Comparison of ENCODE assay signal across 8 cellular contexts in genomic region chr1:19288324-19289241, GRCh38. TPM values are rescaled to one million over a fixed set of nuclear protein-coding genes. Genes with fewer than 3 reads are reported as not detected.
DNase-seq lines count a peak whose midpoint lies in the region; TF ChIP-seq lines count a peak whose summit lies in the region.
"Not testable (repeated sequence)": the region's sequence is repeated elsewhere in the genome, so short reads cannot be mapped to it uniquely, and the experiment has no call there.

AKR7A3 (minus strand) TSS chr1:19288770; CDS start chr1:19288709, 61 bp downstream.

- peak; percentile 63 for DNase-seq in AG08395 (ENCODE audit: low spot score)
- peak; percentile 58 for DNase-seq in HL-60 (ENCODE audit: low read depth in 1 of 2, low spot score in 1 of 2)
- DNase-seq in T-helper 9 cell = peak; percentile 40
- DNase-seq in activated gamma-delta T cell (lab: John Stamatoyannopoulos, UW) = peak; percentile 27
- peak; percentile 15 for DNase-seq in neuronal stem cell (ENCODE audit: low spot score)
- DNase-seq in stimulated activated CD8-positive, alpha-beta memory T cell treated with anti-CD3 and anti-CD28 coated beads, Interleukin-12 subunit alpha, Interleukin-12 subunit beta, amount 100 ng/mL, for 24 hours (ENCODE audit: extremely low read depth) = peak; percentile 31

- H3K23ac ChIP-seq in neuronal stem cell (ENCODE audit: low read depth, low read length, poor library complexity) = not testable (repeated sequence)

- not testable (repeated sequence) for H3K9me3 ChIP-seq in ectodermal cell (ENCODE audit: control insufficient read depth, low read length)
- H3K9me3 ChIP-seq in neuronal stem cell (replicated peaks in 1 of 2; ENCODE audit: control insufficient read depth in 2 of 2, insufficient read depth in 1 of 2, low read depth in 1 of 2, low read length in 2 of 2) = peaks cover 0 to 21% of the 10 kb centered on the region in 2 donors

- not testable (repeated sequence) for H3K27ac ChIP-seq in HL-60 (replicated peaks); ectodermal cell (ENCODE audit: insufficient read depth, low read depth, low read length, poor library complexity, severe bottlenecking); neuronal stem cell (replicated peaks; ENCODE audit: low read length)

- H2BK15ac ChIP-seq in neuronal stem cell (ENCODE audit: low read length) = not testable (repeated sequence)

- H3K36me3 ChIP-seq in ectodermal cell (ENCODE audit: control insufficient read depth, insufficient read depth, low read length); neuronal stem cell (replicated peaks in 1 of 2; ENCODE audit: control insufficient read depth in 2 of 2, insufficient read depth in 2 of 2, low read length in 2 of 2): not testable (repeated sequence)

- not testable (repeated sequence) for H3K79me1 ChIP-seq in neuronal stem cell (ENCODE audit: low read depth, low read length)

- H3K27me3 ChIP-seq in HL-60 (ENCODE audit: insufficient read depth, poor library complexity, severe bottlenecking); neuronal stem cell (ENCODE audit: control insufficient read depth in 3 of 3, insufficient read depth in 3 of 3, low read depth in 1 of 3, low read length in 3 of 3): not testable (repeated sequence)
- peaks cover 31% of the 10 kb centered on the region for H3K27me3 ChIP-seq in ectodermal cell (ENCODE audit: control insufficient read depth, insufficient read depth, low read length, poor library complexity, severe bottlenecking)

- H3K4ac ChIP-seq in neuronal stem cell (ENCODE audit: low read length) = not testable (repeated sequence)

- H3K4me3 ChIP-seq in HL-60 (replicated peaks; ENCODE audit: insufficient read depth, low read length) = peak within 1 kb of the TSS; percentile 16
- H3K4me3 ChIP-seq in ectodermal cell (ENCODE audit: insufficient read depth, low read depth, low read length) = peak within 1 kb of the TSS; percentile 34
- H3K4me3 ChIP-seq in iPS-11a (ENCODE audit: low read depth, low read length) = peak within 1 kb of the TSS; percentile 27
- peak within 1 kb of the TSS in 1 of 2 donors; percentile 73 for H3K4me3 ChIP-seq in neuronal stem cell (ENCODE audit: low read length in 2 of 2)

- H2AK5ac ChIP-seq in neuronal stem cell (ENCODE audit: low read depth, low read length) = not testable (repeated sequence)

- not testable (repeated sequence) for H3K4me1 ChIP-seq in ectodermal cell (ENCODE audit: control insufficient read depth, insufficient read depth, low read length); neuronal stem cell (ENCODE audit: control insufficient read depth in 2 of 2, insufficient read depth in 1 of 2, low read depth in 1 of 2, low read length in 2 of 2)

- not testable (repeated sequence) for H2AFZ ChIP-seq in neuronal stem cell (ENCODE audit: low read length)

- H3K18ac ChIP-seq in neuronal stem cell (ENCODE audit: low read length) = not testable (repeated sequence)

- not testable (repeated sequence) for H4K8ac ChIP-seq in neuronal stem cell (ENCODE audit: low read depth, low read length)

- not testable (repeated sequence) for H4K91ac ChIP-seq in neuronal stem cell (ENCODE audit: low read depth, low read length, poor library complexity)

- not testable (repeated sequence) for H3K14ac ChIP-seq in neuronal stem cell (ENCODE audit: low read length)

- 23 to 25% methylated on average over 63 to 64 of the region's 82 CpGs for WGBS in ectodermal cell, 2 experiments
- WGBS in neuronal stem cell (ENCODE audit: extremely low coverage in 2 of 2, insufficient read length in 2 of 2, insufficient replicate concordance in 1 of 2), 2 donors = no CpG with 5 or more reads among the region's 82 CpGs

- H3K4me2 ChIP-seq in neuronal stem cell (ENCODE audit: insufficient read depth, low read length, poor library complexity, severe bottlenecking) = peak within 1 kb of the TSS; percentile 62

- not testable (repeated sequence) for H2BK12ac ChIP-seq in neuronal stem cell (ENCODE audit: low read length)

- not testable (repeated sequence) for TF ChIP-seq CTCF in HL-60 (IDR thresholded peaks at IDR 0.05; ENCODE audit: insufficient read depth, low read length)

- not testable (repeated sequence) for H2BK120ac ChIP-seq in neuronal stem cell (ENCODE audit: low read depth, low read length)

- not testable (repeated sequence) for H2BK5ac ChIP-seq in neuronal stem cell (ENCODE audit: low read length)

- H3K9ac ChIP-seq in neuronal stem cell (ENCODE audit: low read depth, low read length, poor library complexity) = peak within 1 kb of the TSS; percentile 63

RNA-seq across cellular contexts. Expression of gene AKR7A3, which starts in this region (rescaled TPM):
- polyA plus RNA-seq in ectodermal cell (2013, experiment 1 of 4) = 1.2 TPM
- 1.9 TPM for polyA plus RNA-seq in ectodermal cell (2013, experiment 2 of 4)
- 1.2 TPM for polyA plus RNA-seq in ectodermal cell (2013, experiment 3 of 4)
- 0.93 TPM for polyA plus RNA-seq in ectodermal cell (2013, experiment 4 of 4)
- polyA plus RNA-seq in neuronal stem cell (2013, experiment 1 of 2) = 0.71 TPM
- polyA plus RNA-seq in neuronal stem cell (2013, experiment 2 of 2) = 0.62 TPM
